In the genomic region with DNA sequence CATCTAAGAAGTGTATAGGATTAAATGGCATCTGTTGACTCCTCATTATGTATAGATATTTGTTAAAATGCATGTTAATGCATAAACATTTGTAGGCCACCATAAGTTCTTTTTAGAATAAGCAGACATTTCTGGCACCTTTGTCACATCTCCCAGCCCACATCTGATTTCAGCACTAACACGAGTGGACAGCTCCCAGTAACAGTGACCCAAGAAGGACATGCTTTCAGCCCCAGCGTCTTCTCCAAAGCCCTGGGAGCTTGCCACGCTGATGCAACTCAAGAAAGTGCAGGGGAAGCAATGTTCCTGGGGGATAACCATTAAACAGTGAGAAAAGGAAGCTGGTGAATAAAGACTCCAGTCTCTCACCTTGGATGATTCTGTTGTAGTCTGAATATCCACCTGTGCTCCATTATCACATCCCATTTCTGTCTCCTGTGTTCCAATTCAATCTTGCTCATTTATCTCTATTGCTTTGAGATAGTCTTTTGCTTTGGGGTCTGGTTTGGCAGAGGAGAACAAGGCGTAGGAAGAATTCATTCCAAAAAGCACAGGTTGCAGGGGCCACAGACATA, we compare ENCODE assay signal across 9 cellular contexts.
DNase-seq lines count a peak whose midpoint lies in the region; ATAC-seq lines count a peak whose summit lies in the region.
"Had no signal": no experiment of that assay in that cellular context is flagged by ENCODE, and none has a peak within 500 bp of the region (broad histone marks: within the 10 kb centered on the region; RNA-seq: fewer than 3 reads in every experiment).

No MANE protein-coding gene starts in this region.

- ATAC-seq in GM21737 (IDR thresholded peaks at IDR 0.05; ENCODE audit: unreplicated experiment): no peak

- H3K4me1 ChIP-seq in adipocyte (ENCODE audit: control insufficient read depth, insufficient read depth, low read length): no peaks in the 10 kb centered on the region

- DNase-seq in NOMO-1 treated with DMSO at 0.1 percent for 48 hours (lab: John Stamatoyannopoulos, UW; ENCODE audit: unreplicated experiment) (peak; percentile 12), NOMO-1 treated with dmso at 0.1 percent for 144 hours (lab: John Stamatoyannopoulos, UW; ENCODE audit: unreplicated experiment) (no peak), HuH-7 (ENCODE audit: low spot score) (peak; percentile 2), adipocyte (ENCODE audit: low read depth) (peak; percentile 0), midbrain (lab: John Stamatoyannopoulos, UW) (peak; percentile 0), SHP77 (lab: John Stamatoyannopoulos, UW) (no peak), SHP77 treated with DMSO at 0.1 percent for 48 hours (lab: John Stamatoyannopoulos, UW) (no peak)
- DNase-seq: NCI-H510A treated with DMSO at 0.1 percent for 48 hours had no signal

- H3K9ac ChIP-seq in adipocyte (ENCODE audit: low read length): no peak overlapping the region

- H3K36me3 ChIP-seq in adipocyte (ENCODE audit: control insufficient read depth, insufficient read depth, low read length, severe bottlenecking): no peaks in the 10 kb centered on the region

- H3K4me3 ChIP-seq in adipocyte (ENCODE audit: low read length): no peak overlapping the region

- no peaks in the 10 kb centered on the region for H3K9me3 ChIP-seq in adipocyte (ENCODE audit: control insufficient read depth, low read length)

- H3K27me3 ChIP-seq in adipocyte (replicated peaks; ENCODE audit: control insufficient read depth, insufficient read depth, low read length): no peaks in the 10 kb centered on the region

Comparison
In these comparisons a context has a peak if more than half of its experiments do, and no peak if none do; other contexts are left out.
1. DNase-seq: peak in NOMO-1 treated with DMSO at 0.1 percent for 48 hours (single experiment), HuH-7 (single experiment), adipocyte (single experiment) and midbrain (single experiment); none in NOMO-1 treated with dmso at 0.1 percent for 144 hours (single experiment), SHP77 (0 of 2) and SHP77 treated with DMSO at 0.1 percent for 48 hours (single experiment).